6 cellular contexts compared by ENCODE assay signal in the genomic region with DNA sequence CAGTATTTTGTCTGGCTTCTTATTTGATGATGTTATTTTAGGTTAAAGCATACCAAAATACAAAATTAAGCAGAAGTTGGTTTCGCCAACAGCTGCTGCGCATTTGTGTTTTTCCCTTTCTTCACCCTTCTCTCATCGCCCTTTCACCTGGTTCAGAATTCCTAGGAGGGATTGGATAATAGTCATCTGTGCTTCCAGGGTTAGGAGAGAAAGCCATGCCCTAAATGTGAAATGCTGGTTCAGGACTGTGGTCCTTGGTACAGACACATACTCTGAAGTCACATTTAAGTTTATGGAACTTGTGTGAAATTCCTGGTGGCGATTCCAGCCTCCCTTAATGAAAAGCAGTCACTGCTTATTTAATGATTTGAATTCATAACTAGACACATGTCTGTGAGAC.
"Had no signal": no experiment of that assay in that cellular context is flagged by ENCODE, and none has a peak within 500 bp of the region (broad histone marks: within the 10 kb centered on the region; RNA-seq: fewer than 3 reads in every experiment).

No MANE protein-coding gene starts in this region.

- H3K4me3 Mint-ChIP-seq: GM23338, H9 had no signal

- H3K4me3 ChIP-seq: GM23338, K562 had no signal

- H3K9me3 Mint-ChIP-seq: GM23338, H9 had no signal

- H3K27ac Mint-ChIP-seq: GM23338, H9 had no signal

- DNase-seq: H9, HCEC 1CT, IMR-90, KG1 had no signal

- ATAC-seq: GM23338, K562 had no signal
